Comparison of ENCODE assay signal across 11 cellular contexts in the genomic region with DNA sequence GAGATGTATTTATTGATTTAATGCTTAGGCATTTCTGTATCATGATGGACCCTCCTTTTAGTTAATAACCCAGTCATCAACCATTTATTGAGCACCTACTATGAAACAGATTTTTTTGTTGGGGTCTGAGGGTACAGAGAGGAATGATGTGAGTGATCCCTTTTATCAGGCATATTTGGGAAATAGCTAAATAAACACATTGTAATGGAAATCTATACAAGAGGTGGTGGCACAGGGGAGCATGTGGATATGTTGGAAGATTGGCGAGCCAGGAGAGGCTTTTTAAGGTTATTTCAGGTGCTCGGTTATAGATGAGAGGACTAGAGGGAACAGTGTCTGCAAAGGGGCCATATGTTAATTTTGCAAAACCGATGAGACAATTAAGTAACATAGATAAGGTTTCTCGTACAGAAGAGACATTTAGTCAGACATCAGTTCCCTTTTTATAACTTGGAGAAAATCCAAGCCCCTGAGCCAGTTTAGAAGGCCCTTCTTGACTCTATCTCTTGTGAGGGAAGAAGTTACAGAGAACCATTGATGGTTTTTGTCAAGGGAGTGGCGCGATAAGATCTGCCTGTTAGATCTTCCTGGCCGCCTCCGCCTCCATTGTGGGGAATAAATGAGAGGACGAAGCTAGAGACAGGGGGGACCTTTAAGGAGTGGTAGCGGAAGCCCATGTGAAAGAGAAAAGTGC. TPM values are rescaled to one million over a fixed set of nuclear protein-coding genes. Genes with fewer than 3 reads are reported as not detected.
DNase-seq lines count a peak whose midpoint lies in the region; TF ChIP-seq lines count a peak whose summit lies in the region.
"Had no signal": no experiment of that assay in that cellular context is flagged by ENCODE, and none has a peak within 500 bp of the region (broad histone marks: within the 10 kb centered on the region; RNA-seq: fewer than 3 reads in every experiment).

No MANE protein-coding gene starts in this region.

- peaks cover 69% of the 10 kb centered on the region for H3K79me2 ChIP-seq in OCI-LY3 (ENCODE audit: low read length)

- peaks cover 44% of the 10 kb centered on the region for H4K20me1 ChIP-seq in OCI-LY3 (ENCODE audit: insufficient read depth, low read length)

- no peak for DNase-seq in activated CD4-positive, alpha-beta T cell treated with anti-CD3 and anti-CD28 coated beads, Interleukin-2, amount 10 ng/mL, durations not matched to agents 24 days and 14 days
- DNase-seq in activated CD4-positive, alpha-beta T cell treated with anti-CD3 and anti-CD28 coated beads, Interleukin-2, amount 50 U/mL, for 48 hours = no peak
- DNase-seq in coronary artery (ENCODE audit: low spot score) = no peak
- DNase-seq in progenitor cell of endocrine pancreas (ENCODE audit: low spot score, unreplicated experiment) = no peak
- no peak for DNase-seq in NCI-H2081 (lab: John Stamatoyannopoulos, UW)
- DNase-seq in GM13976 (ENCODE audit: low spot score) = no peak
- no peak for DNase-seq in NCI-H187 treated with DMSO at 0.1 percent for 48 hours (lab: John Stamatoyannopoulos, UW)
- DNase-seq: activated CD4-positive, CD25-positive, alpha-beta regulatory T cell treated with anti-CD3 and anti-CD28 coated beads, Interleukin-2, amount 50 U/mL, for 72 hours; KG1 had no signal

- H3K9me3 Mint-ChIP-seq in activated CD4-positive, alpha-beta T cell treated with anti-CD3 and anti-CD28 coated beads, Interleukin-2, amount 10 ng/mL, durations not matched to agents 24 days and 14 days = no peaks in the 10 kb centered on the region
- no peaks in the 10 kb centered on the region for H3K9me3 Mint-ChIP-seq in progenitor cell of endocrine pancreas (ENCODE audit: low read depth)

- no peaks in the 10 kb centered on the region for H3K27me3 Mint-ChIP-seq in activated CD4-positive, alpha-beta T cell treated with anti-CD3 and anti-CD28 coated beads, Interleukin-2, amount 10 ng/mL, durations not matched to agents 24 days and 14 days
- H3K27me3 Mint-ChIP-seq in progenitor cell of endocrine pancreas = no peaks in the 10 kb centered on the region

- peaks cover 3% of the 10 kb centered on the region for H3K36me3 ChIP-seq in OCI-LY3 (replicated peaks; ENCODE audit: low read depth, low read length)
- H3K36me3 ChIP-seq: neutrophil had no signal

- peaks cover 28% of the 10 kb centered on the region for H3K4me1 Mint-ChIP-seq in activated CD4-positive, alpha-beta T cell treated with anti-CD3 and anti-CD28 coated beads, Interleukin-2, amount 10 ng/mL, durations not matched to agents 24 days and 14 days
- H3K4me1 Mint-ChIP-seq in progenitor cell of endocrine pancreas (ENCODE audit: low read depth) = peaks cover 36% of the 10 kb centered on the region

- H3K27ac Mint-ChIP-seq in activated CD4-positive, alpha-beta T cell treated with anti-CD3 and anti-CD28 coated beads, Interleukin-2, amount 10 ng/mL, durations not matched to agents 24 days and 14 days = no peak overlapping the region
- peak overlapping the region; percentile 0 for H3K27ac Mint-ChIP-seq in progenitor cell of endocrine pancreas

- in situ Hi-C loops in GM13976 (cut with MboI; ENCODE audit: low sequenced_read_pairs, unreplicated experiment) = no loop called here

- TF ChIP-seq CTCF in OCI-LY3 (IDR thresholded peaks at IDR 0.05; ENCODE audit: low read depth, low read length) (no peak), coronary artery (IDR thresholded peaks at IDR 0.05) (no peak), progenitor cell of endocrine pancreas (IDR thresholded peaks at IDR 0.05; ENCODE audit: unreplicated experiment) (no peak), GM13976 (IDR thresholded peaks at IDR 0.05; ENCODE audit: borderline replicate concordance, control extremely low read depth, extremely low read depth, insufficient read depth, missing control alignments) (no peak)

- H3K9me3 ChIP-seq in OCI-LY3 (ENCODE audit: insufficient read depth, low read length) = no peaks in the 10 kb centered on the region
- H3K9me3 ChIP-seq: neutrophil had no signal

- peak overlapping the region; percentile 99 for H3K4me2 ChIP-seq in OCI-LY3 (ENCODE audit: low read length)

- intact Hi-C loops in activated CD4-positive, alpha-beta T cell treated with anti-CD3 and anti-CD28 coated beads, Interleukin-2, amount 10 ng/mL, durations not matched to agents 24 days and 14 days (cut with micrococcal nuclease) = no loop called here

- H3K36me3 Mint-ChIP-seq in activated CD4-positive, alpha-beta T cell treated with anti-CD3 and anti-CD28 coated beads, Interleukin-2, amount 10 ng/mL, durations not matched to agents 24 days and 14 days (ENCODE audit: low read depth) = peaks cover 9% of the 10 kb centered on the region
- peaks cover 2% of the 10 kb centered on the region for H3K36me3 Mint-ChIP-seq in progenitor cell of endocrine pancreas (ENCODE audit: insufficient read depth)

- peaks cover 23% of the 10 kb centered on the region for H3K4me1 ChIP-seq in OCI-LY3 (ENCODE audit: low read length)

- 0 out of 2 replicates have a peak overlapping the region, but pooled peaks have one; percentile 94 for H3K9ac ChIP-seq in OCI-LY3 (ENCODE audit: low read length)

- peak overlapping the region; percentile 98 for H3K4me3 ChIP-seq in OCI-LY3 (ENCODE audit: low read length)
- H3K4me3 ChIP-seq in coronary artery = peak overlapping the region; percentile 83

- peak overlapping the region; percentile 95 for H3K4me3 Mint-ChIP-seq in activated CD4-positive, alpha-beta T cell treated with anti-CD3 and anti-CD28 coated beads, Interleukin-2, amount 10 ng/mL, durations not matched to agents 24 days and 14 days
- H3K4me3 Mint-ChIP-seq in progenitor cell of endocrine pancreas (ENCODE audit: low read depth) = peak overlapping the region; percentile 87

- H3K27me3 ChIP-seq in OCI-LY3 (ENCODE audit: low read depth, low read length) = no peaks in the 10 kb centered on the region

- H3K27ac ChIP-seq in OCI-LY3 (ENCODE audit: low read length) (no peak overlapping the region), coronary artery (no peak overlapping the region)
- H3K27ac ChIP-seq: neutrophil had no signal

- H2AFZ ChIP-seq in OCI-LY3 (ENCODE audit: low read depth, low read length) = no peak overlapping the region

RNA-seq across cellular contexts. Expression of gene ATXN10, which starts 2.0 kb away (rescaled TPM):
- 121 and 122 TPM in 2 replicates for total RNA-seq in activated CD4-positive, alpha-beta T cell treated with anti-CD3 and anti-CD28 coated beads, Interleukin-2, amount 10 ng/mL, durations not matched to agents 24 days and 14 days
- 176 and 177 TPM in 2 replicates for total RNA-seq in progenitor cell of endocrine pancreas
